In genomic region chr16:28843766-28844165, GRCh38 we compare ENCODE assay signal across 1 cellular context.
TF ChIP-seq lines count a peak whose summit lies in the region.

No MANE protein-coding gene starts in this region.

TF ChIP-seq in HepG2, 621 proteins besides CTCF, POLR2A, EP300 and RAD21:
- no peak for TF ChIP-seq ZFAT (CRISPR knock-in tag; conservative IDR thresholded peaks at IDR 0.05)
- TF ChIP-seq ZNF260 (CRISPR knock-in tag; IDR thresholded peaks at IDR 0.05; ENCODE audit: borderline replicate concordance, low read depth): no peak
- peak; percentile 39; the same call in 1 of the 2 replicates for TF ChIP-seq POLR2G (IDR thresholded peaks at IDR 0.05; ENCODE audit: low read depth, low read length)
- TF ChIP-seq ZNF414 (CRISPR knock-in tag; IDR thresholded peaks at IDR 0.05): no peak
- no peak for TF ChIP-seq ZFP36 (IDR thresholded peaks at IDR 0.05; ENCODE audit: borderline replicate concordance, low read depth, low read length, partially characterized antibody)
- TF ChIP-seq ZNF263 (CRISPR knock-in tag; IDR thresholded peaks at IDR 0.05): no peak
- no peak for TF ChIP-seq MXD1 (CRISPR knock-in tag; IDR thresholded peaks at IDR 0.05)
- peak; percentile 38; the same call in 1 of the 2 replicates for TF ChIP-seq RBFOX2 (IDR thresholded peaks at IDR 0.05; ENCODE audit: low read depth, low read length)
- no peak for TF ChIP-seq HIC2 (CRISPR knock-in tag; IDR thresholded peaks at IDR 0.05; ENCODE audit: low read depth)
- no peak for TF ChIP-seq ZNF143 (CRISPR knock-in tag; IDR thresholded peaks at IDR 0.05)
- TF ChIP-seq ZGPAT (CRISPR knock-in tag; IDR thresholded peaks at IDR 0.05): no peak
- no peak for TF ChIP-seq SNAPC2 (CRISPR knock-in tag; IDR thresholded peaks at IDR 0.05)
- no peak for TF ChIP-seq DR1 (CRISPR knock-in tag; IDR thresholded peaks at IDR 0.05)
- TF ChIP-seq AGO2 (optimal IDR thresholded peaks at IDR 0.05; ENCODE audit: low read depth, low read length): peak; percentile 45
- TF ChIP-seq RXRB (CRISPR knock-in tag; IDR thresholded peaks at IDR 0.05; ENCODE audit: borderline replicate concordance): no peak
- no peak for TF ChIP-seq POGZ (CRISPR knock-in tag; IDR thresholded peaks at IDR 0.05)
- TF ChIP-seq YEATS4 (CRISPR knock-in tag; IDR thresholded peaks at IDR 0.05; ENCODE audit: borderline replicate concordance): no peak
- no peak for TF ChIP-seq NR2F6 (IDR thresholded peaks at IDR 0.05)
- TF ChIP-seq NR2F6 (CRISPR knock-in tag; IDR thresholded peaks at IDR 0.05): no peak
